1 cellular context compared by ENCODE assay signal in the genomic region with DNA sequence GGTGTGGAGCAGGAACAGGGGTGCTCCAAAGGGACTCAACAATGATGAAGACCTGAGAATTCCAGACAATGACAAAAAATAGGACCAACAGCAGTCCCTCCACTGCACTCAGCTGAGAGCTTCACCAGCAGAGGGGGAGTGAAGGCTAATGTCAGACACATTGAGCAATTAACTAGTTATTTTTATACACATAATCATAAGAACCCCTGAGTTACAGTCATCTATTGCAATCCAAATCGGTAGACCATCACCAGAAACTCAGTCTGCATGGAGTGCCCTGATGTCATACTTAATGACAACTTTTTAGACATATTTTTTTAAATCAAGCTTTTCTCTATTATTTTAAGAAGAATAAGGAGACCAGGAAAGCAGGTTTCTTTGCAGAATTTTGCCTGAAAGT.
TF ChIP-seq lines count a peak whose summit lies in the region.

No MANE protein-coding gene starts in this region.

TF ChIP-seq in K562, 482 proteins besides CTCF, POLR2A, EP300 and RAD21 (continued from another document):
- TF ChIP-seq ZNF655 (CRISPR knock-in tag; IDR thresholded peaks at IDR 0.05) = no peak
- no peak for TF ChIP-seq PHF21A (IDR thresholded peaks at IDR 0.05; ENCODE audit: borderline replicate concordance, low read depth)
- TF ChIP-seq, protein P1, sequence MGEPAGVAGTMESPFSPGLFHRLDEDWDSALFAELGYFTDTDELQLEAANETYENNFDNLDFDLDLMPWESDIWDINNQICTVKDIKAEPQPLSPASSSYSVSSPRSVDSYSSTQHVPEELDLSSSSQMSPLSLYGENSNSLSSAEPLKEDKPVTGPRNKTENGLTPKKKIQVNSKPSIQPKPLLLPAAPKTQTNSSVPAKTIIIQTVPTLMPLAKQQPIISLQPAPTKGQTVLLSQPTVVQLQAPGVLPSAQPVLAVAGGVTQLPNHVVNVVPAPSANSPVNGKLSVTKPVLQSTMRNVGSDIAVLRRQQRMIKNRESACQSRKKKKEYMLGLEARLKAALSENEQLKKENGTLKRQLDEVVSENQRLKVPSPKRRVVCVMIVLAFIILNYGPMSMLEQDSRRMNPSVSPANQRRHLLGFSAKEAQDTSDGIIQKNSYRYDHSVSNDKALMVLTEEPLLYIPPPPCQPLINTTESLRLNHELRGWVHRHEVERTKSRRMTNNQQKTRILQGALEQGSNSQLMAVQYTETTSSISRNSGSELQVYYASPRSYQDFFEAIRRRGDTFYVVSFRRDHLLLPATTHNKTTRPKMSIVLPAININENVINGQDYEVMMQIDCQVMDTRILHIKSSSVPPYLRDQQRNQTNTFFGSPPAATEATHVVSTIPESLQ (CRISPR knock-in tag; IDR thresholded peaks at IDR 0.05) = no peak
- TF ChIP-seq HMGXB4 (CRISPR knock-in tag; IDR thresholded peaks at IDR 0.05) = no peak
